In genomic region chr7:130207033-130207432, GRCh38 we compare ENCODE assay signal across 27 cellular contexts. TPM values are rescaled to one million over a fixed set of nuclear protein-coding genes. Genes with fewer than 3 reads are reported as not detected.
DNase-seq lines count a peak whose midpoint lies in the region; ATAC-seq and TF ChIP-seq lines count a peak whose summit lies in the region.
"Had no signal": no experiment of that assay in that cellular context is flagged by ENCODE, and none has a peak within 500 bp of the region (broad histone marks: within the 10 kb centered on the region; RNA-seq: fewer than 3 reads in every experiment).

No MANE protein-coding gene starts in this region.

- H3K4me1 Mint-ChIP-seq in activated naive CD4-positive, alpha-beta T cell treated with anti-CD3 and anti-CD28 coated beads, Interleukin-2, amount 50 U/mL, for 24 hours = peaks cover 21% of the 10 kb centered on the region
- H3K4me1 Mint-ChIP-seq in activated T-helper 1 cell treated with anti-CD3 and anti-CD28 coated beads, Interleukin-12 subunit alpha, Interleukin-12 subunit beta, Interleukin-2, Interleukin-4 antibody, amounts not matched to agents 30 ng/mL and 10 ng/mL and 1 ng/mL, durations not matched to agents 14 hours and 24 hours and 36 hours (ENCODE audit: low read depth) = peaks cover 22% of the 10 kb centered on the region

- H2AFZ ChIP-seq in OCI-LY7 (ENCODE audit: low read length) (peak overlapping the region; percentile 24; the same call in 1 of the 2 replicates), smooth muscle cell (ENCODE audit: low read depth) (no peak overlapping the region)

- H3K4me3 Mint-ChIP-seq in activated naive CD4-positive, alpha-beta T cell treated with anti-CD3 and anti-CD28 coated beads, Interleukin-2, amount 50 U/mL, for 24 hours = peak overlapping the region; percentile 7
- H3K4me3 Mint-ChIP-seq in activated T-helper 1 cell treated with anti-CD3 and anti-CD28 coated beads, Interleukin-12 subunit alpha, Interleukin-12 subunit beta, Interleukin-2, Interleukin-4 antibody, amounts not matched to agents 30 ng/mL and 10 ng/mL and 1 ng/mL, durations not matched to agents 14 hours and 24 hours and 36 hours = no peak overlapping the region
- H3K4me3 Mint-ChIP-seq: activated naive CD4-positive, alpha-beta T cell treated with anti-CD3 and anti-CD28 coated beads, Interleukin-2, amount 10 ng/mL, durations not matched to agents 7 days and 5 days; dendritic cell treated with granulocyte-macrophage colony-stimulating factor and Interleukin-4, amounts not matched to agents 40 ng/mL and 50 ng/mL, for 4 days; H9; stimulated activated naive CD8-positive, alpha-beta T cell treated with anti-CD3 and anti-CD28 coated beads, Interleukin-15, Interleukin-2, amounts not matched to agents 100 ng/mL and 50 ng/mL, for 24 hours had no signal

- 0 out of 2 replicates have a peak, but pooled peaks have one; percentile 25 for TF ChIP-seq CTCF in OCI-LY7 (conservative IDR thresholded peaks at IDR 0.05; ENCODE audit: low read length)
- TF ChIP-seq CTCF in foreskin keratinocyte (conservative IDR thresholded peaks at IDR 0.05) = peak; percentile 20
- no peak for TF ChIP-seq CTCF in smooth muscle cell (IDR thresholded peaks at IDR 0.05; ENCODE audit: borderline replicate concordance, insufficient read depth, poor library complexity, severe bottlenecking)

- intact Hi-C loops in OCI-LY7 (cut with micrococcal nuclease; ENCODE audit: unreplicated experiment) = no loop called here
- intact Hi-C loops in activated T-helper 1 cell treated with anti-CD3 and anti-CD28 coated beads, Interleukin-12 subunit alpha, Interleukin-12 subunit beta, Interleukin-2, Interleukin-4 antibody, amounts not matched to agents 30 ng/mL and 10 ng/mL and 1 ng/mL, durations not matched to agents 14 hours and 24 hours and 36 hours (cut with micrococcal nuclease) = loop anchor here (10.0 kb wide), 1 partner anchor 1118 kb away; the partner anchor contains the start of gene MKLN1

- no peak for DNase-seq in activated naive CD4-positive, alpha-beta T cell (lab: John Stamatoyannopoulos, UW)
- DNase-seq in OCI-LY7 (ENCODE audit: low spot score) = no peak
- DNase-seq in foreskin keratinocyte = no peak
- no peak for DNase-seq in smooth muscle cell (lab: John Stamatoyannopoulos, UW; ENCODE audit: unreplicated experiment)
- DNase-seq in NK-92 (lab: John Stamatoyannopoulos, UW; ENCODE audit: unreplicated experiment) = no peak
- no peak for DNase-seq in effector memory CD4-positive, alpha-beta T cell
- DNase-seq in activated T-helper 1 cell treated with anti-CD3 and anti-CD28 coated beads, Interleukin-12 subunit alpha, Interleukin-12 subunit beta, Interleukin-2, Interleukin-4 antibody, amounts not matched to agents 30 ng/mL and 10 ng/mL and 1 ng/mL, durations not matched to agents 14 hours and 24 hours and 36 hours (ENCODE audit: low spot score) = no peak
- DNase-seq: activated CD4-positive, alpha-beta T cell treated with anti-CD3 and anti-CD28 coated beads, Interleukin-2, amount 50 U/mL, for 4 hours; activated naive CD4-positive, alpha-beta T cell treated with anti-CD3 and anti-CD28 coated beads, Interleukin-2, amount 10 ng/mL, durations not matched to agents 7 days and 5 days; activated T-cell treated with anti-CD3 and anti-CD28 coated beads, Interleukin-2, amount 50 U/mL, for 1 hour; DMS79 treated with DMSO at 0.1 percent for 48 hours; H9; KBM-7; left colon; NCI-H1417; NCI-H2171; RPMI8226; sigmoid colon; stimulated activated CD4-positive, alpha-beta T cell treated with anti-CD3 and anti-CD28 coated beads, Interleukin-1b, Interleukin-23, amount 100 ng/mL, for 48 hours; upper lobe of right lung had no signal

- 92% methylated on average over 5 of the region's 5 CpGs for WGBS in smooth muscle cell (ENCODE audit: low lambda C conversion rate)

- peaks cover 2% of the 10 kb centered on the region for H3K27me3 Mint-ChIP-seq in activated naive CD4-positive, alpha-beta T cell treated with anti-CD3 and anti-CD28 coated beads, Interleukin-2, amount 50 U/mL, for 24 hours
- peaks cover 2% of the 10 kb centered on the region for H3K27me3 Mint-ChIP-seq in activated T-helper 1 cell treated with anti-CD3 and anti-CD28 coated beads, Interleukin-12 subunit alpha, Interleukin-12 subunit beta, Interleukin-2, Interleukin-4 antibody, amounts not matched to agents 30 ng/mL and 10 ng/mL and 1 ng/mL, durations not matched to agents 14 hours and 24 hours and 36 hours (ENCODE audit: insufficient read depth)
- H3K27me3 Mint-ChIP-seq: dendritic cell treated with granulocyte-macrophage colony-stimulating factor and Interleukin-4, amounts not matched to agents 40 ng/mL and 50 ng/mL, for 4 days; stimulated activated naive CD8-positive, alpha-beta T cell treated with anti-CD3 and anti-CD28 coated beads, Interleukin-15, Interleukin-2, amounts not matched to agents 100 ng/mL and 50 ng/mL, for 24 hours had no signal

- no peaks in the 10 kb centered on the region for H3K9me2 ChIP-seq in OCI-LY7 (ENCODE audit: insufficient read depth, low read length)

- H3K4me3 ChIP-seq in OCI-LY7 (ENCODE audit: low read depth, low read length, poor library complexity, severe bottlenecking) (no peak overlapping the region), smooth muscle cell (no peak overlapping the region)
- H3K4me3 ChIP-seq in effector memory CD4-positive, alpha-beta T cell (ENCODE audit: insufficient read depth, low read depth, low read length, poor library complexity, severe bottlenecking) = no peak overlapping the region
- H3K4me3 ChIP-seq: A549, gastroesophageal sphincter, sigmoid colon, upper lobe of right lung had no signal

- H4K20me1 ChIP-seq in OCI-LY7 (ENCODE audit: insufficient read depth, low read length) (no peaks in the 10 kb centered on the region), smooth muscle cell (ENCODE audit: low read depth) (no peaks in the 10 kb centered on the region)

- POLR2A ChIA-PET in OCI-LY7 (lab: Charles Lee) = interaction anchor here (2.5 kb wide), 1 partner anchor 13 kb away, joined by 26 read pairs; no protein-coding TSS in a partner anchor

- H3K27me3 ChIP-seq in foreskin keratinocyte = no peaks in the 10 kb centered on the region
- H3K27me3 ChIP-seq in smooth muscle cell (ENCODE audit: low read depth) = no peaks in the 10 kb centered on the region
- H3K27me3 ChIP-seq in effector memory CD4-positive, alpha-beta T cell (replicated peaks; ENCODE audit: control insufficient read depth, insufficient read depth, low read length, poor library complexity, severe bottlenecking) = no peaks in the 10 kb centered on the region
- H3K27me3 ChIP-seq: gastroesophageal sphincter, sigmoid colon, upper lobe of right lung had no signal

- peaks cover 14% of the 10 kb centered on the region for H3F3A ChIP-seq in smooth muscle cell (ENCODE audit: low read depth)

- ATAC-seq in foreskin keratinocyte = no peak
- ATAC-seq: A549, gastroesophageal sphincter, left colon, upper lobe of right lung had no signal

- peaks cover 9% of the 10 kb centered on the region for H3K4me1 ChIP-seq in OCI-LY7 (ENCODE audit: insufficient read depth, low read length, poor library complexity, severe bottlenecking)
- H3K4me1 ChIP-seq in foreskin keratinocyte = peaks cover 6% of the 10 kb centered on the region
- peaks cover 17% of the 10 kb centered on the region for H3K4me1 ChIP-seq in smooth muscle cell (ENCODE audit: low read depth)
- peaks cover 5% of the 10 kb centered on the region for H3K4me1 ChIP-seq in effector memory CD4-positive, alpha-beta T cell (ENCODE audit: control insufficient read depth, insufficient read depth, low read length, poor library complexity, severe bottlenecking)

- H3K9me3 Mint-ChIP-seq in activated naive CD4-positive, alpha-beta T cell treated with anti-CD3 and anti-CD28 coated beads, Interleukin-2, amount 50 U/mL, for 24 hours = no peaks in the 10 kb centered on the region
- H3K9me3 Mint-ChIP-seq in activated T-helper 1 cell treated with anti-CD3 and anti-CD28 coated beads, Interleukin-12 subunit alpha, Interleukin-12 subunit beta, Interleukin-2, Interleukin-4 antibody, amounts not matched to agents 30 ng/mL and 10 ng/mL and 1 ng/mL, durations not matched to agents 14 hours and 24 hours and 36 hours = no peaks in the 10 kb centered on the region
- H3K9me3 Mint-ChIP-seq: activated naive CD4-positive, alpha-beta T cell treated with anti-CD3 and anti-CD28 coated beads, Interleukin-2, amount 10 ng/mL, durations not matched to agents 7 days and 5 days; dendritic cell treated with granulocyte-macrophage colony-stimulating factor and Interleukin-4, amounts not matched to agents 40 ng/mL and 50 ng/mL, for 4 days; stimulated activated naive CD8-positive, alpha-beta T cell treated with anti-CD3 and anti-CD28 coated beads, Interleukin-15, Interleukin-2, amounts not matched to agents 100 ng/mL and 50 ng/mL, for 24 hours had no signal

- peak overlapping the region; percentile 17 for H3K9ac ChIP-seq in smooth muscle cell (ENCODE audit: low read depth)

- no peak overlapping the region for H3K4me2 ChIP-seq in OCI-LY7 (ENCODE audit: low read length)
- no peak overlapping the region for H3K4me2 ChIP-seq in smooth muscle cell
- H3K4me2 ChIP-seq: A549 had no signal

- H3K36me3 ChIP-seq in OCI-LY7 (ENCODE audit: insufficient read depth, low read length) (peaks cover 19% of the 10 kb centered on the region), smooth muscle cell (ENCODE audit: low read depth) (peaks cover under 1% of the 10 kb centered on the region)
- H3K36me3 ChIP-seq in effector memory CD4-positive, alpha-beta T cell (ENCODE audit: control insufficient read depth, insufficient read depth, low read length) = peaks cover 4% of the 10 kb centered on the region

- BruUV-seq in OCI-LY7 (replicated peaks; lab: Mats Ljungman, UMichigan) = no TSS peak

- H3K9me3 ChIP-seq in OCI-LY7 (ENCODE audit: low read length) (peaks cover 4% of the 10 kb centered on the region), smooth muscle cell (replicated peaks; ENCODE audit: low read depth) (no peaks in the 10 kb centered on the region)
- no peaks in the 10 kb centered on the region for H3K9me3 ChIP-seq in effector memory CD4-positive, alpha-beta T cell (ENCODE audit: control insufficient read depth, low read length)
- H3K9me3 ChIP-seq: A549, gastroesophageal sphincter, sigmoid colon, upper lobe of right lung had no signal

- H3K79me2 ChIP-seq in OCI-LY7 (ENCODE audit: insufficient read depth, low read depth, low read length) (peaks cover 22% of the 10 kb centered on the region), smooth muscle cell (ENCODE audit: low read depth) (peaks cover 8% of the 10 kb centered on the region)

- H3K27ac ChIP-seq in OCI-LY7 (ENCODE audit: low read depth, low read length, poor library complexity, severe bottlenecking) (no peak overlapping the region), foreskin keratinocyte (no peak overlapping the region), smooth muscle cell (ENCODE audit: low read depth) (peak overlapping the region; percentile 78)
- no peak overlapping the region for H3K27ac ChIP-seq in effector memory CD4-positive, alpha-beta T cell (ENCODE audit: insufficient read depth, low read length, poor library complexity, severe bottlenecking)
- H3K27ac ChIP-seq: A549, gastroesophageal sphincter, sigmoid colon, upper lobe of right lung had no signal

- H3K27ac Mint-ChIP-seq in activated naive CD4-positive, alpha-beta T cell treated with anti-CD3 and anti-CD28 coated beads, Interleukin-2, amount 50 U/mL, for 24 hours = no peak overlapping the region
- H3K27ac Mint-ChIP-seq in activated T-helper 1 cell treated with anti-CD3 and anti-CD28 coated beads, Interleukin-12 subunit alpha, Interleukin-12 subunit beta, Interleukin-2, Interleukin-4 antibody, amounts not matched to agents 30 ng/mL and 10 ng/mL and 1 ng/mL, durations not matched to agents 14 hours and 24 hours and 36 hours = no peak overlapping the region
- H3K27ac Mint-ChIP-seq: activated naive CD4-positive, alpha-beta T cell treated with anti-CD3 and anti-CD28 coated beads, Interleukin-2, amount 10 ng/mL, durations not matched to agents 7 days and 5 days; dendritic cell treated with granulocyte-macrophage colony-stimulating factor and Interleukin-4, amounts not matched to agents 40 ng/mL and 50 ng/mL, for 4 days; H9; stimulated activated naive CD8-positive, alpha-beta T cell treated with anti-CD3 and anti-CD28 coated beads, Interleukin-15, Interleukin-2, amounts not matched to agents 100 ng/mL and 50 ng/mL, for 24 hours had no signal

- CTCF ChIA-PET in OCI-LY7 (lab: Charles Lee; ENCODE audit: unreplicated experiment) = no interaction called here

- peaks cover 12% of the 10 kb centered on the region for H3K36me3 Mint-ChIP-seq in activated naive CD4-positive, alpha-beta T cell treated with anti-CD3 and anti-CD28 coated beads, Interleukin-2, amount 50 U/mL, for 24 hours
- peaks cover 16% of the 10 kb centered on the region for H3K36me3 Mint-ChIP-seq in activated T-helper 1 cell treated with anti-CD3 and anti-CD28 coated beads, Interleukin-12 subunit alpha, Interleukin-12 subunit beta, Interleukin-2, Interleukin-4 antibody, amounts not matched to agents 30 ng/mL and 10 ng/mL and 1 ng/mL, durations not matched to agents 14 hours and 24 hours and 36 hours (ENCODE audit: low read depth)

RNA-seq across cellular contexts. Expression of gene SSMEM1, which starts 0.6 kb away (rescaled TPM):
- total RNA-seq in OCI-LY7 (2014; rRNA removed; shearing (Covaris generic)) = not detected in 2 replicates
- total RNA-seq in OCI-LY7 (2022) = not detected in 2 replicates
- total RNA-seq in foreskin keratinocyte = not detected in 2 replicates
- polyA plus RNA-seq in foreskin keratinocyte = not detected in 2 replicates
- not detected in 2 replicates for total RNA-seq in smooth muscle cell
- not detected in 2 replicates for polyA plus RNA-seq in smooth muscle cell
- total RNA-seq in activated T-helper 1 cell treated with anti-CD3 and anti-CD28 coated beads, Interleukin-12 subunit alpha, Interleukin-12 subunit beta, Interleukin-2, Interleukin-4 antibody, amounts not matched to agents 30 ng/mL and 10 ng/mL and 1 ng/mL, durations not matched to agents 14 hours and 24 hours and 36 hours = not detected in 2 replicates
- total RNA-seq: epithelial cell of proximal tubule, gastroesophageal sphincter, H9, left colon, osteocyte, sigmoid colon, upper lobe of right lung had no signal
- polyA plus RNA-seq: A549, sigmoid colon had no signal

RNA-seq across cellular contexts. Expression of gene TMEM209, which starts 1.8 kb away (rescaled TPM):
- total RNA-seq in OCI-LY7 (2014; rRNA removed; shearing (Covaris generic)) = 18.1 and 21.1 TPM in 2 replicates
- total RNA-seq in OCI-LY7 (2022) = 37.9 and 44.0 TPM in 2 replicates
- 22.6 and 24.2 TPM in 2 replicates for total RNA-seq in foreskin keratinocyte
- 6.5 and 7.0 TPM in 2 replicates for polyA plus RNA-seq in foreskin keratinocyte
- 20.3 and 23.0 TPM in 2 replicates for total RNA-seq in smooth muscle cell
- polyA plus RNA-seq in smooth muscle cell = 15.1 and 18.2 TPM in 2 replicates
- total RNA-seq in activated T-helper 1 cell treated with anti-CD3 and anti-CD28 coated beads, Interleukin-12 subunit alpha, Interleukin-12 subunit beta, Interleukin-2, Interleukin-4 antibody, amounts not matched to agents 30 ng/mL and 10 ng/mL and 1 ng/mL, durations not matched to agents 14 hours and 24 hours and 36 hours = 47.4 and 55.0 TPM in 2 replicates

RNA-seq across cellular contexts. Expression of gene CPA2, which starts 59.6 kb away (rescaled TPM):
- total RNA-seq in OCI-LY7 (2014; rRNA removed; shearing (Covaris generic)) = not detected in 2 replicates
- not detected in 2 replicates for total RNA-seq in OCI-LY7 (2022)
- 0.17 and 0.32 TPM in 2 replicates for total RNA-seq in foreskin keratinocyte
- 0.48 and 0.60 TPM in 2 replicates for polyA plus RNA-seq in foreskin keratinocyte
- not detected in 2 replicates for total RNA-seq in smooth muscle cell
- polyA plus RNA-seq in smooth muscle cell = 0.18 TPM in 1 of 2 replicates, not detected in the other
- not detected in 2 replicates for total RNA-seq in activated T-helper 1 cell treated with anti-CD3 and anti-CD28 coated beads, Interleukin-12 subunit alpha, Interleukin-12 subunit beta, Interleukin-2, Interleukin-4 antibody, amounts not matched to agents 30 ng/mL and 10 ng/mL and 1 ng/mL, durations not matched to agents 14 hours and 24 hours and 36 hours
- total RNA-seq: epithelial cell of proximal tubule, gastroesophageal sphincter, H9, osteocyte, sigmoid colon, upper lobe of right lung had no signal
- polyA plus RNA-seq: A549 had no signal
